Comparison of ENCODE assay signal across 22 cellular contexts in genomic region chr15:66036859-66037258, GRCh38.
DNase-seq lines count a peak whose midpoint lies in the region; ATAC-seq, FAIRE-seq and TF ChIP-seq lines count a peak whose summit lies in the region.
"Had no signal": no experiment of that assay in that cellular context is flagged by ENCODE, and none has a peak within 500 bp of the region (broad histone marks: within the 10 kb centered on the region; RNA-seq: fewer than 3 reads in every experiment).

No MANE protein-coding gene starts in this region.

- in situ Hi-C loops in G401 (cut with HindIII; ENCODE audit: low sequenced_read_pairs), result no loop called here

- H3K36me3 ChIP-seq in BE2C, result no peaks in the 10 kb centered on the region
- H3K36me3 ChIP-seq in H1 (ENCODE audit: control insufficient read depth in 2 of 4, insufficient read depth in 4 of 4, low read length in 3 of 4), result no peaks in the 10 kb centered on the region
- no peaks in the 10 kb centered on the region for H3K36me3 ChIP-seq in endodermal cell (ENCODE audit: control insufficient read depth, insufficient read depth, low read length)

- H3K4me3 ChIP-seq in BE2C (ENCODE audit: low read depth, low read length), result no peak overlapping the region
- no peak overlapping the region for H3K4me3 ChIP-seq in H1 (ENCODE audit: extremely low read depth in 1 of 4, insufficient read depth in 2 of 4, low read depth in 3 of 4, low read length in 4 of 4)
- H3K4me3 ChIP-seq in endodermal cell (ENCODE audit: low read length), result no peak overlapping the region
- H3K4me3 ChIP-seq: A549, GM12878, GM23248 had no signal

- no peak overlapping the region for H2AK5ac ChIP-seq in H1 (ENCODE audit: low read depth, low read length)

- no peak overlapping the region for H3K56ac ChIP-seq in H1 (replicated peaks; ENCODE audit: insufficient read length, low read depth, low read length)

- TF ChIP-seq CTCF in BE2C (IDR thresholded peaks at IDR 0.05; ENCODE audit: low read depth, low read length), result no peak
- no peak for TF ChIP-seq CTCF in H1 (IDR thresholded peaks at IDR 0.05; ENCODE audit: control extremely low read depth in 1 of 3, insufficient read depth in 1 of 3, low read depth in 1 of 3, low read length in 3 of 3)
- no peak for TF ChIP-seq CTCF in endodermal cell (conservative IDR thresholded peaks at IDR 0.05)

- no peak overlapping the region for H3K23ac ChIP-seq in H1 (ENCODE audit: insufficient read length)

- H2AFZ ChIP-seq in H1 (ENCODE audit: low read length), result no peak overlapping the region
- H2AFZ ChIP-seq: GM23248 had no signal

- TF ChIP-seq POLR2A in H1 (IDR thresholded peaks at IDR 0.05; ENCODE audit: control extremely low read depth in 1 of 2, low read depth in 2 of 2, low read length in 2 of 2), result no peak

- no peak overlapping the region; the same call in 1 of the 2 replicates for H2BK12ac ChIP-seq in H1 (ENCODE audit: low read depth, low read length)

- intact Hi-C loops in activated T-helper 1 cell treated with anti-CD3 and anti-CD28 coated beads, Interleukin-12 subunit alpha, Interleukin-12 subunit beta, Interleukin-2, Interleukin-4 antibody, amounts not matched to agents 30 ng/mL and 10 ng/mL and 1 ng/mL, durations not matched to agents 14 hours and 24 hours and 36 hours (cut with micrococcal nuclease), result no loop called here

- POLR2A ChIA-PET in H1 (lab: Charles Lee; ENCODE audit: partially characterized antibody), result interaction anchor here (1.1 to 1.2 kb wide), 2 partner anchors 9 to 11 kb away, joined by 3 read pairs; no protein-coding TSS in a partner anchor

- TF ChIP-seq EP300 in H1 (IDR thresholded peaks at IDR 0.05; ENCODE audit: borderline replicate concordance in 1 of 2, low read depth in 2 of 2, low read length in 2 of 2), result no peak

- H4K8ac ChIP-seq in H1 (ENCODE audit: extremely low read depth, insufficient read depth, low read length), result no peak overlapping the region

- no peaks in the 10 kb centered on the region for H3K23me2 ChIP-seq in H1 (ENCODE audit: low read depth, low read length)

- no peak overlapping the region for H3K4me2 ChIP-seq in H1 (ENCODE audit: insufficient read depth in 1 of 2, low read depth in 2 of 2, low read length in 2 of 2)
- H3K4me2 ChIP-seq: A549 had no signal

- no peak overlapping the region for H2BK5ac ChIP-seq in H1 (ENCODE audit: low read depth, low read length)

- no peak overlapping the region for H3K27ac ChIP-seq in H1 (ENCODE audit: low read depth, low read length)
- H3K27ac ChIP-seq in endodermal cell (ENCODE audit: low read depth, low read length), result no peak overlapping the region
- H3K27ac ChIP-seq: A549, GM23248 had no signal

- no peak for TF ChIP-seq RAD21 in H1 (IDR thresholded peaks at IDR 0.05 in 1 of 2, conservative IDR thresholded peaks at IDR 0.05 in 1 of 2; ENCODE audit: low read depth in 2 of 2, low read length in 2 of 2)

- H3K27ac Mint-ChIP-seq in endodermal cell, result no peak overlapping the region
- no peak overlapping the region for H3K27ac Mint-ChIP-seq in activated T-helper 1 cell treated with anti-CD3 and anti-CD28 coated beads, Interleukin-12 subunit alpha, Interleukin-12 subunit beta, Interleukin-2, Interleukin-4 antibody, amounts not matched to agents 30 ng/mL and 10 ng/mL and 1 ng/mL, durations not matched to agents 14 hours and 24 hours and 36 hours
- no peak overlapping the region for H3K27ac Mint-ChIP-seq in effector memory CD8-positive, alpha-beta T cell
- H3K27ac Mint-ChIP-seq: CD8-positive, alpha-beta T cell; H9; HFFc6 had no signal

- no peak overlapping the region for H4K5ac ChIP-seq in H1 (ENCODE audit: insufficient read length, low read depth, low read length)

- no peak overlapping the region for H3K4me3 Mint-ChIP-seq in endodermal cell
- H3K4me3 Mint-ChIP-seq in activated T-helper 1 cell treated with anti-CD3 and anti-CD28 coated beads, Interleukin-12 subunit alpha, Interleukin-12 subunit beta, Interleukin-2, Interleukin-4 antibody, amounts not matched to agents 30 ng/mL and 10 ng/mL and 1 ng/mL, durations not matched to agents 14 hours and 24 hours and 36 hours, result no peak overlapping the region
- H3K4me3 Mint-ChIP-seq in effector memory CD8-positive, alpha-beta T cell, result no peak overlapping the region
- H3K4me3 Mint-ChIP-seq: CD4-positive, CD25-positive, alpha-beta regulatory T cell; CD8-positive, alpha-beta T cell; H9; HFFc6 had no signal

- H3K9ac ChIP-seq in H1 (replicated peaks in 1 of 4; ENCODE audit: extremely low read depth in 1 of 4, low read depth in 3 of 4, low read length in 3 of 4) (no peak overlapping the region), endodermal cell (ENCODE audit: extremely low read depth, low read length, poor library complexity, severe bottlenecking) (no peak overlapping the region)
- H3K9ac ChIP-seq: GM23248 had no signal

- DNase-seq in BE2C (peak; percentile 67), G401 (ENCODE audit: low spot score) (peak; percentile 74), SK-N-DZ (ENCODE audit: low spot score) (peak; percentile 18), H1 (ENCODE audit: low read depth in 1 of 2, low spot score in 2 of 2) (no peak), endodermal cell (no peak)
- DNase-seq in activated T-helper 1 cell treated with anti-CD3 and anti-CD28 coated beads, Interleukin-12 subunit alpha, Interleukin-12 subunit beta, Interleukin-2, Interleukin-4 antibody, amounts not matched to agents 30 ng/mL and 10 ng/mL and 1 ng/mL, durations not matched to agents 14 hours and 24 hours and 36 hours (ENCODE audit: low spot score), result no peak
- no peak for DNase-seq in effector memory CD8-positive, alpha-beta T cell
- DNase-seq: 8988T; ACHN; AML-193; Caco-2; CD4-positive, CD25-positive, alpha-beta regulatory T cell; CD8-positive, alpha-beta T cell; DMS153; DND-41; GDM1; GM23248; H9; HFFc6 had no signal

- no peak overlapping the region for H3K18ac ChIP-seq in H1 (ENCODE audit: extremely low read depth, low read length)

- peak overlapping the region; percentile 48; the same call in 1 of the 2 replicates for H2BK20ac ChIP-seq in H1 (ENCODE audit: low read length)

- peaks cover 23% of the 10 kb centered on the region for H3K9me3 Mint-ChIP-seq in endodermal cell
- H3K9me3 Mint-ChIP-seq in activated T-helper 1 cell treated with anti-CD3 and anti-CD28 coated beads, Interleukin-12 subunit alpha, Interleukin-12 subunit beta, Interleukin-2, Interleukin-4 antibody, amounts not matched to agents 30 ng/mL and 10 ng/mL and 1 ng/mL, durations not matched to agents 14 hours and 24 hours and 36 hours, result no peaks in the 10 kb centered on the region
- no peaks in the 10 kb centered on the region for H3K9me3 Mint-ChIP-seq in effector memory CD8-positive, alpha-beta T cell

- CTCF ChIA-PET in H1 (lab: Charles Lee; ENCODE audit: partially characterized antibody), result interaction anchor here (0.6 to 2.3 kb wide), 8 partner anchors 10 to 211 kb away, joined by 3 to 6 read pairs (median 4); no protein-coding TSS in a partner anchor

- no peak for ATAC-seq in effector memory CD8-positive, alpha-beta T cell (replicated peaks)
- ATAC-seq: A549; CD8-positive, alpha-beta T cell; GM12878 had no signal

- no peaks in the 10 kb centered on the region for H3K36me3 Mint-ChIP-seq in endodermal cell (ENCODE audit: low read depth)
- no peaks in the 10 kb centered on the region for H3K36me3 Mint-ChIP-seq in activated T-helper 1 cell treated with anti-CD3 and anti-CD28 coated beads, Interleukin-12 subunit alpha, Interleukin-12 subunit beta, Interleukin-2, Interleukin-4 antibody, amounts not matched to agents 30 ng/mL and 10 ng/mL and 1 ng/mL, durations not matched to agents 14 hours and 24 hours and 36 hours (ENCODE audit: low read depth)
- H3K36me3 Mint-ChIP-seq in effector memory CD8-positive, alpha-beta T cell (ENCODE audit: insufficient read depth), result no peaks in the 10 kb centered on the region
- H3K36me3 Mint-ChIP-seq: CD4-positive, CD25-positive, alpha-beta regulatory T cell; CD8-positive, alpha-beta T cell had no signal

- no peak for FAIRE-seq in H1 (lab: Jason Lieb, UNC)
- FAIRE-seq: A549, GM12878, GM19239 had no signal

- H3K79me1 ChIP-seq in H1 (ENCODE audit: low read depth, low read length), result no peaks in the 10 kb centered on the region

- H3K4me1 ChIP-seq in BE2C (peaks cover 13% of the 10 kb centered on the region), H1 (replicated peaks in 1 of 4; ENCODE audit: control insufficient read depth in 3 of 4, insufficient read depth in 4 of 4, low read length in 3 of 4) (peaks cover 16 to 31% (median 27%) of the 10 kb centered on the region in 4 experiments), endodermal cell (ENCODE audit: control insufficient read depth, insufficient read depth, low read length) (no peaks in the 10 kb centered on the region)
- H3K4me1 ChIP-seq: A549, Caco-2 had no signal

- peaks cover 4% of the 10 kb centered on the region for H3K4me1 Mint-ChIP-seq in endodermal cell
- no peaks in the 10 kb centered on the region for H3K4me1 Mint-ChIP-seq in activated T-helper 1 cell treated with anti-CD3 and anti-CD28 coated beads, Interleukin-12 subunit alpha, Interleukin-12 subunit beta, Interleukin-2, Interleukin-4 antibody, amounts not matched to agents 30 ng/mL and 10 ng/mL and 1 ng/mL, durations not matched to agents 14 hours and 24 hours and 36 hours (ENCODE audit: low read depth)
- H3K4me1 Mint-ChIP-seq in effector memory CD8-positive, alpha-beta T cell (ENCODE audit: low read depth in 2 of 2), result no peaks in the 10 kb centered on the region
- H3K4me1 Mint-ChIP-seq: CD4-positive, CD25-positive, alpha-beta regulatory T cell had no signal

- H4K20me1 ChIP-seq in H1 (replicated peaks in 1 of 2; ENCODE audit: control insufficient read depth in 1 of 2, insufficient read depth in 2 of 2, low read length in 2 of 2), result no peaks in the 10 kb centered on the region

- no peaks in the 10 kb centered on the region for H3K27me3 Mint-ChIP-seq in endodermal cell (ENCODE audit: insufficient read depth)
- H3K27me3 Mint-ChIP-seq in activated T-helper 1 cell treated with anti-CD3 and anti-CD28 coated beads, Interleukin-12 subunit alpha, Interleukin-12 subunit beta, Interleukin-2, Interleukin-4 antibody, amounts not matched to agents 30 ng/mL and 10 ng/mL and 1 ng/mL, durations not matched to agents 14 hours and 24 hours and 36 hours (ENCODE audit: insufficient read depth), result peaks cover 32% of the 10 kb centered on the region
- H3K27me3 Mint-ChIP-seq in effector memory CD8-positive, alpha-beta T cell, result peaks cover 50 to 82% of the 10 kb centered on the region in 2 donors

- no peak overlapping the region for H2BK120ac ChIP-seq in H1 (replicated peaks; ENCODE audit: low read depth, low read length)

- peak overlapping the region; percentile 4; the same call in 1 of the 2 replicates for H2BK15ac ChIP-seq in H1 (ENCODE audit: low read length)

- no peak overlapping the region for H3K14ac ChIP-seq in H1 (ENCODE audit: insufficient read length)

- H3K9me3 ChIP-seq in BE2C, result no peaks in the 10 kb centered on the region
- peaks cover 14 to 16% of the 10 kb centered on the region in 2 experiments for H3K9me3 ChIP-seq in H1 (ENCODE audit: insufficient read depth in 2 of 2, low read depth in 1 of 2, low read length in 1 of 2)
- peaks cover 11% of the 10 kb centered on the region for H3K9me3 ChIP-seq in endodermal cell (ENCODE audit: control insufficient read depth, low read length)

- H4K91ac ChIP-seq in H1 (replicated peaks; ENCODE audit: insufficient read length, low read length), result no peak overlapping the region

- no peak overlapping the region for H3K4ac ChIP-seq in H1 (replicated peaks; ENCODE audit: insufficient read length, low read depth, low read length)

- 82% methylated on average over 5 of the region's 5 CpGs; no CpG with 5 or more reads in 1 of the 2 experiments for WGBS in H1 (ENCODE audit: extremely low coverage in 1 of 2, insufficient coverage in 1 of 2, insufficient read length in 1 of 2, insufficient replicate concordance in 2 of 2, low coverage in 1 of 2, low lambda C conversion rate in 2 of 2, missing lambda C conversion rate in 1 of 2), 2 experiments
- WGBS in endodermal cell (ENCODE audit: insufficient coverage in 1 of 2, insufficient read length in 1 of 2), 2 experiments, result 91 to 92% methylated on average over 4 to 5 of the region's 5 CpGs

- no peaks in the 10 kb centered on the region for H3K27me3 ChIP-seq in BE2C
- H3K27me3 ChIP-seq in H1 (replicated peaks in 1 of 4; ENCODE audit: control insufficient read depth in 3 of 4, extremely low read depth in 1 of 4, insufficient read depth in 3 of 4, low read length in 3 of 4), result peaks cover 0 to 2% (median 0%) of the 10 kb centered on the region in 4 experiments; a peak in 1 of 7 replicates
- H3K27me3 ChIP-seq in endodermal cell (ENCODE audit: control insufficient read depth, insufficient read depth, low read length, poor library complexity, severe bottlenecking), result no peaks in the 10 kb centered on the region

- no peaks in the 10 kb centered on the region for H3K79me2 ChIP-seq in H1 (ENCODE audit: control insufficient read depth in 1 of 2, insufficient read depth in 2 of 2, low read length in 2 of 2)

Comparison
In these comparisons a context has a peak if more than half of its experiments do, and no peak if none do; other contexts are left out.
1. DNase-seq: peak in BE2C (single experiment), G401 (single experiment) and SK-N-DZ (single experiment); none in H1 (0 of 2), endodermal cell (single experiment), activated T-helper 1 cell treated with anti-CD3 and anti-CD28 coated beads, Interleukin-12 subunit alpha, Interleukin-12 subunit beta, Interleukin-2, Interleukin-4 antibody, amounts not matched to agents 30 ng/mL and 10 ng/mL and 1 ng/mL, durations not matched to agents 14 hours and 24 hours and 36 hours (single experiment) and effector memory CD8-positive, alpha-beta T cell (0 of 3).